16 cellular contexts compared by ENCODE assay signal in the genomic region with DNA sequence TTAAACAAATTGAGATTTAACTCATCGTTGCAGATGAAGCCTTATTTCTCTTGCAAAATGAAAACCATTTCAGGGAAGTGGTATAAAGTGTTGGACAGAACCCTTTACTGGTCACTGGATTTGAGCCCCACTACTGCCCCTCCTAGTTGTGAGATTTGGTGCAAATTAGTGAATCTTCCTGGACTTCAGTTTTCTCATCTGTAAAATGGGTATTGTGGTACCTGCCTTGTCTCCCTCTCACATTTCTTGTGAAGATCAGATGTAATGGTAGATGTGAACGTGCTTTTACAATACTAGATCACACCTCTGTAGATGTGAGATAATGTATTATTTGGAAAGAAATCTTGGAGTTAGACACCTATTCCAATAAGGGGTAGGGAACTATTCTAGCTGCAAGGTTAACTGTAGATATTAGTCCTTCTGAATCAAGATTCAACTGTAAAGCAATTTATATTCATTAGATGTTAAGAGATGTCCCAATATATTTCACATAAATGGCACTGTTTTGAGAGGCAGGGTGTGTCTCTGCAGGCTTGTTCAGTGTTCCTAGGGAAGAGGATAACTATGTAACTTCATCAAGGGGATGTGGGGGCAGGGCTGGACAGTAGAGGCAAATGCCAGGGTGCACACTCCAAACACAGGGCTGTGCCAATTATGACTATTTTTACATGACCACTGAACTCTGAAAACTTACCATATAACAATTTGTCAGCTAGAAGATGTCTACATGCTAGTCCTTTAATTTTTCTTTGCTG.
DNase-seq lines count a peak whose midpoint lies in the region; ATAC-seq and TF ChIP-seq lines count a peak whose summit lies in the region.
"Had no signal": no experiment of that assay in that cellular context is flagged by ENCODE, and none has a peak within 500 bp of the region (broad histone marks: within the 10 kb centered on the region; RNA-seq: fewer than 3 reads in every experiment).

No MANE protein-coding gene starts in this region.

- intact Hi-C loops in heart right ventricle (cut with DNase I), result loop anchor here in 1 of 10 donors (5.0 kb wide), 1 partner anchor 111 kb away; a partner anchor contains a TSS
- intact Hi-C loops in head of caudate nucleus (cut with DNase I), result no loop called here

- no peaks in the 10 kb centered on the region for H3K27me3 ChIP-seq in heart right ventricle
- H3K27me3 ChIP-seq: esophagus squamous epithelium had no signal

- ATAC-seq in heart right ventricle, result peak in 2 of 8 donors; percentile 57 to 66
- no peak for ATAC-seq in GM18861 (IDR thresholded peaks at IDR 0.05; ENCODE audit: unreplicated experiment)
- ATAC-seq: HCT116 had no signal

- H3K27ac ChIP-seq in heart right ventricle (peak overlapping the region in 1 of 10 donors; percentile 28), substantia nigra (ENCODE audit: low read depth, low read length, poor library complexity, severe bottlenecking) (no peak overlapping the region)
- H3K27ac ChIP-seq: esophagus squamous epithelium had no signal

- H3K4me3 ChIP-seq in WI38 (ENCODE audit: low read depth, low read length) (peak overlapping the region; percentile 54), heart right ventricle (peak overlapping the region in 7 of 10 donors; percentile 16 to 40 (median 35)), skeletal muscle cell (ENCODE audit: low read depth, low read length) (peak overlapping the region; percentile 41)

- peaks cover 5 to 42% (median 20%) of the 10 kb centered on the region in 9 donors for H3K4me1 ChIP-seq in heart right ventricle
- H3K4me1 ChIP-seq: esophagus squamous epithelium had no signal

- DNase-seq in EL (peak; percentile 32), heart right ventricle (no peak), skeletal muscle cell (ENCODE audit: low read depth) (no peak), foreskin melanocyte (no peak), head of caudate nucleus (no peak), substantia nigra (lab: John Stamatoyannopoulos, UW) (no peak)
- DNase-seq: activated CD4-positive, alpha-beta memory T cell treated with anti-CD3 and anti-CD28 coated beads for 36 hours; activated effector memory CD4-positive, alpha-beta T cell treated with anti-CD3 and anti-CD28 coated beads, Interleukin-2, amount 50 U/mL, for 16 hours; central memory CD4-positive, alpha-beta T cell; esophagus squamous epithelium; NCI-H146; stimulated activated CD4-positive, alpha-beta T cell treated with anti-CD3 and anti-CD28 coated beads, Interleukin-1b, Interleukin-23, amount 100 ng/mL, for 48 hours; T-helper 2 cell had no signal

- no peaks in the 10 kb centered on the region for H3K36me3 ChIP-seq in heart right ventricle
- H3K36me3 ChIP-seq: esophagus squamous epithelium had no signal

- no peaks in the 10 kb centered on the region for H3K9me3 ChIP-seq in heart right ventricle
- H3K9me3 ChIP-seq: esophagus squamous epithelium had no signal

- WGBS in heart right ventricle, 2 donors, result 83 to 88% methylated on average over 2 of the region's 2 CpGs

- TF ChIP-seq CTCF in WI38 (IDR thresholded peaks at IDR 0.05; ENCODE audit: low read depth, low read length) (no peak), heart right ventricle (IDR thresholded peaks at IDR 0.05) (no peak)
